Comparison of ENCODE assay signal across 16 cellular contexts in genomic region chr17:10055251-10055975, GRCh38.
A peak's percentile ranks its signal among the peaks of the same experiment; 100 is the strongest.
DNase-seq lines count a peak whose midpoint lies in the region; ATAC-seq and TF ChIP-seq lines count a peak whose summit lies in the region.
"Had no signal": no experiment of that assay in that cellular context is flagged by ENCODE, and none has a peak within 500 bp of the region (broad histone marks: within the 10 kb centered on the region; RNA-seq: fewer than 3 reads in every experiment).

No MANE protein-coding gene starts in this region.

- H3K9me3 ChIP-seq in BLaER1 treated with 17β-estradiol and CSF1 and Interleukin-3, amounts not matched to agents 10 nM and 100 nM (replicated peaks in 1 of 11), result peaks cover 0 to 17% (median 6%) of the 10 kb centered on the region in 11 experiments; a peak in 10 of 22 replicates
- H3K9me3 ChIP-seq in left lung (no peaks in the 10 kb centered on the region), stomach smooth muscle (ENCODE audit: control insufficient read depth in 2 of 2, low read length in 2 of 2) (no peaks in the 10 kb centered on the region), SJCRH30 (replicated peaks) (no peaks in the 10 kb centered on the region)

- H3K27ac ChIP-seq in BLaER1 treated with 17β-estradiol and CSF1 and Interleukin-3, amounts not matched to agents 10 nM and 100 nM, result peak overlapping the region in 9 of 11 experiments; percentile 34 to 97 (median 94); a peak in 15 of 22 replicates
- H3K27ac ChIP-seq in caudate nucleus (ENCODE audit: low read depth, low read length) (peak overlapping the region; percentile 26), left lung (no peak overlapping the region), stomach smooth muscle (ENCODE audit: low read length) (peak overlapping the region; percentile 49), SJCRH30 (no peak overlapping the region)
- H3K27ac ChIP-seq: HL-60 had no signal

- intact Hi-C loops in left lung (cut with DNase I), result no loop called here

- TF ChIP-seq CTCF in left lung (IDR thresholded peaks at IDR 0.05), result no peak

- peak; percentile 10 for ATAC-seq in left lung
- ATAC-seq: HCT116 had no signal

- H3K4me1 ChIP-seq in BLaER1 treated with 17β-estradiol and CSF1 and Interleukin-3, amounts not matched to agents 10 nM and 100 nM, result peaks cover 72 to 96% (median 86%) of the 10 kb centered on the region in 10 experiments
- H3K4me1 ChIP-seq in left lung (peaks cover 2 to 38% of the 10 kb centered on the region in 2 donors), stomach smooth muscle (ENCODE audit: control insufficient read depth, insufficient read depth, low read length) (peaks cover 34% of the 10 kb centered on the region), SJCRH30 (no peaks in the 10 kb centered on the region)

- H3K4me3 ChIP-seq in BLaER1 treated with 17β-estradiol and CSF1 and Interleukin-3, amounts not matched to agents 10 nM and 100 nM, result no peak overlapping the region; a peak in 1 of 20 replicates
- H3K4me3 ChIP-seq in left lung (no peak overlapping the region), stomach smooth muscle (ENCODE audit: low read length in 2 of 2) (no peak overlapping the region), SJCRH30 (no peak overlapping the region)

- H4K20me1 ChIP-seq in BLaER1 treated with 17β-estradiol and CSF1 and Interleukin-3, amounts not matched to agents 10 nM and 100 nM, result peaks cover 0 to 8% (median 0%) of the 10 kb centered on the region in 11 experiments; a peak in 2 of 22 replicates

- H3K4me2 ChIP-seq in BLaER1 treated with 17β-estradiol and CSF1 and Interleukin-3, amounts not matched to agents 10 nM and 100 nM, result peak overlapping the region in 10 of 11 experiments; percentile 63 to 99 (median 94); a peak in 19 of 22 replicates

- H3K27me3 ChIP-seq in BLaER1 treated with 17β-estradiol and CSF1 and Interleukin-3, amounts not matched to agents 10 nM and 100 nM, result no peaks in the 10 kb centered on the region
- H3K27me3 ChIP-seq in left lung (peaks cover 0 to 12% of the 10 kb centered on the region in 2 donors), stomach smooth muscle (ENCODE audit: control insufficient read depth in 1 of 2, insufficient read depth in 2 of 2, low read length in 2 of 2) (no peaks in the 10 kb centered on the region), SJCRH30 (no peaks in the 10 kb centered on the region)

- DNase-seq in caudate nucleus (lab: John Stamatoyannopoulos, UW), result no peak
- no peak for DNase-seq in left lung
- no peak for DNase-seq in SJCRH30
- DNase-seq in NCI-H1048 (lab: John Stamatoyannopoulos, UW), result no peak
- DNase-seq in D341Med (ENCODE audit: low spot score), result no peak
- DNase-seq: CD4-positive, alpha-beta T cell; DMS53; NCI-H1417; NCI-H1930; NCI-H2171; NCI-H446; RPMI8226 had no signal

- peaks cover 0 to 31% (median 7%) of the 10 kb centered on the region in 11 experiments; a peak in 9 of 22 replicates for H3K36me3 ChIP-seq in BLaER1 treated with 17β-estradiol and CSF1 and Interleukin-3, amounts not matched to agents 10 nM and 100 nM
- no peaks in the 10 kb centered on the region for H3K36me3 ChIP-seq in left lung
- H3K36me3 ChIP-seq in stomach smooth muscle (ENCODE audit: control insufficient read depth in 2 of 2, insufficient read depth in 2 of 2, low read length in 2 of 2), result no peaks in the 10 kb centered on the region
- H3K36me3 ChIP-seq in SJCRH30, result no peaks in the 10 kb centered on the region

- H3K9ac ChIP-seq in BLaER1 treated with 17β-estradiol and CSF1 and Interleukin-3, amounts not matched to agents 10 nM and 100 nM, result peak overlapping the region in 3 of 11 experiments; percentile 9 to 93 (median 84); a peak in 2 of 22 replicates
- H3K9ac ChIP-seq in stomach smooth muscle (ENCODE audit: low read length in 2 of 2), result no peak overlapping the region

Comparison
In these comparisons a context has a peak if more than half of its experiments do, and no peak if none do; other contexts are left out.
1. H3K27ac ChIP-seq: peak in BLaER1 treated with 17β-estradiol and CSF1 and Interleukin-3, amounts not matched to agents 10 nM and 100 nM (9 of 11), caudate nucleus (single experiment) and stomach smooth muscle (single experiment); none in left lung (0 of 2) and SJCRH30 (single experiment).